In the genomic region with DNA sequence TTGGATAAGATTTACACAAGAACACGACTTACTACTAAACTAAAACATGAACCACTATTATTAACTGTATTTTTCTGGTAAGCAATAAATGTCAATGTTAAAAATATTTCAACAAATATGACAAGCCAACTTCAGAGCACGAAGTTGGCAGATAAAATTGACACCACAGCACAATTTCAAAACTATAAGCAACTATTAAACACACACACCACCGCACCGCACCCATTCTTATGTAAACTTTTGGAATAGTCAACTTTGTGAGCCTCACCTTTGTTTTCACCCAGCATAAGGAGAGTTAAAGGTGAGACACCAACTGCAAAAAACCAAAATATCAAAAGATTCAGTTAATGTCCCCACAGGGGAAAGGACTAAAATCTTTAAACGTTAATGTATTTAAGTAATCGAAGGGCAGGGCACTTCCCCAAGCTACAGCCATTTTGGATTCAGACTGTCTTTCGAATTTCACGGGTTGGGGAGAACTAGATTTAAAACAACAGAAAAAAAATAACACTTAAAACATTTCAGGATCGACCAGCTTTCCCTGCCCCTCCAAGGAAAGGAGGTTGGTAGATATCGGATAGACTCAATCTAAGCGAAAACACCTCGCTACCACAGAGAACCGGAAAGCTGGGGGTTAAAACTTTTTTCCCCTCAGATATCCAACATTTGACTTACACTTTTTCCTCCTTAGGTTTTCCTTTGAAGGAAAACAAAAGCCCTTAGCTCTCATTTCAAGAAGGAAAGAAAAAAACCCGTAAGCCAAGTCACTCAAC, we compare ENCODE assay signal across 8 cellular contexts. TPM values are rescaled to one million over a fixed set of nuclear protein-coding genes. Genes with fewer than 3 reads are reported as not detected.
DNase-seq lines count a peak whose midpoint lies in the region; ATAC-seq, FAIRE-seq and TF ChIP-seq lines count a peak whose summit lies in the region.

No MANE protein-coding gene starts in this region.

- TF ChIP-seq POLR2A in HepG2 (IDR thresholded peaks at IDR 0.05; ENCODE audit: insufficient read depth in 1 of 2, low read depth in 2 of 2, low read length in 2 of 2) = no peak

- 2% methylated on average over 14 of the region's 14 CpGs for WGBS in HepG2 (ENCODE audit: low lambda C conversion rate)

- no peaks in the 10 kb centered on the region for H3K27me3 Mint-ChIP-seq in Calu3 (ENCODE audit: unreplicated experiment)

- peak overlapping the region; percentile 70 to 98 (median 93) for H3K4me3 ChIP-seq in HepG2 (replicated peaks in 1 of 3; ENCODE audit: insufficient read depth in 1 of 3, low read depth in 2 of 3, low read length in 3 of 3)
- peak overlapping the region; percentile 81 to 84 for H3K4me3 ChIP-seq in tibial artery

- H3K27ac ChIP-seq in HepG2 (ENCODE audit: extremely low read length, insufficient read depth, low read length) (peak overlapping the region; percentile 99), tibial artery (peak overlapping the region; percentile 93 to 96)

- H3K79me2 ChIP-seq in HepG2 (ENCODE audit: insufficient read depth, low read length) = peaks cover 83% of the 10 kb centered on the region

- in situ Hi-C loops in HepG2 (cut with HindIII; ENCODE audit: extremely low pct_ligation_motif_present, low pct_unique_long_range_greater_than_20kb) = loop anchor here (5.0 kb wide), 1 partner anchor 117 kb away; the partner anchor contains the start of gene MAST2

- intact Hi-C loops in Calu3 (cut with micrococcal nuclease; ENCODE audit: unreplicated experiment) = loop anchor here (2.0 to 10.0 kb wide), 3 partner anchors 37 to 1639 kb away; no protein-coding TSS in a partner anchor
- intact Hi-C loops in HepG2 (cut with micrococcal nuclease; ENCODE audit: unreplicated experiment) = loop anchor here (1.0 to 5.0 kb wide), 6 partner anchors 27 to 493 kb away; partner anchors contain the start of genes IPP and MAST2
- intact Hi-C loops in tibial artery (cut with DNase I; ENCODE audit: low total_unique reads) = no loop called here

- no peak for TF ChIP-seq EP300 in HepG2 (IDR thresholded peaks at IDR 0.05; ENCODE audit: low read depth in 2 of 2, low read length in 2 of 2)
- no peak for TF ChIP-seq EP300 in HepG2 (CRISPR knock-in tag; IDR thresholded peaks at IDR 0.05; ENCODE audit: borderline replicate concordance)

- H3K4me1 ChIP-seq in HepG2 (ENCODE audit: insufficient read depth, low read length) (peaks cover 59% of the 10 kb centered on the region), tibial artery (peaks cover 0 to 63% (median 27%) of the 10 kb centered on the region in 4 donors)

- peak overlapping the region; percentile 68 for H3K4me2 ChIP-seq in HepG2 (ENCODE audit: low read depth, low read length)

- CTCF ChIA-PET in Calu3 (lab: Charles Lee) (interaction anchor here (0.5 to 1.3 kb wide), 7 partner anchors 11 to 378 kb away, joined by 3 to 10 read pairs (median 3); partner anchors contain the start of gene MAST2), HepG2 (lab: Yijun Ruan, JAX; ENCODE audit: low intra/inter-chr PET ratio, low total read pairs) (no interaction called here)

- H3K4me1 Mint-ChIP-seq in Calu3 (ENCODE audit: low read depth, unreplicated experiment) = peaks cover 16% of the 10 kb centered on the region

- H3K27ac Mint-ChIP-seq in Calu3 (ENCODE audit: unreplicated experiment) = peak overlapping the region; percentile 80

- H3K36me3 ChIP-seq in HepG2 (replicated peaks in 1 of 2; ENCODE audit: control insufficient read depth in 1 of 2, insufficient read depth in 2 of 2, low read length in 2 of 2) = peaks cover 0 to 2% of the 10 kb centered on the region in 2 experiments; a peak in 1 of 5 replicates
- H3K36me3 ChIP-seq in tibial artery = no peaks in the 10 kb centered on the region

- DNase-seq in Calu3 (no peak), LHCN-M2 (ENCODE audit: low read depth) (peak; percentile 3), astrocyte of the hippocampus (ENCODE audit: low read depth, low spot score) (peak; percentile 33), HepG2 (ENCODE audit: low spot score) (no peak), tibial artery (no peak)
- no peak for DNase-seq in stimulated activated naive CD4-positive, alpha-beta T cell treated with Interleukin-2 at 50 U/mL for 16 hours (lab: John Stamatoyannopoulos, UW)

- H3K4me3 Mint-ChIP-seq in Calu3 (ENCODE audit: low read depth, unreplicated experiment) = peak overlapping the region; percentile 89

- no peaks in the 10 kb centered on the region for H3K9me3 Mint-ChIP-seq in Calu3 (ENCODE audit: low read depth, unreplicated experiment)

- H3K9me3 ChIP-seq in HepG2 (ENCODE audit: low read length) = no peaks in the 10 kb centered on the region
- no peaks in the 10 kb centered on the region for H3K9me3 ChIP-seq in tibial artery

- TF ChIP-seq CTCF in Calu3 (IDR thresholded peaks at IDR 0.05; ENCODE audit: unreplicated experiment) (no peak), HepG2 (CRISPR knock-in tag; IDR thresholded peaks at IDR 0.05) (no peak), tibial artery (IDR thresholded peaks at IDR 0.05) (no peak)

- H4K20me1 ChIP-seq in HepG2 (ENCODE audit: insufficient read depth, low read length) = peaks cover 43% of the 10 kb centered on the region

- no peak for TF ChIP-seq RAD21 in HepG2 (CRISPR knock-in tag; IDR thresholded peaks at IDR 0.05)

- BruUV-seq in Calu3 (replicated peaks; lab: Mats Ljungman, UMichigan) (no TSS peak), HepG2 (replicated peaks; lab: Mats Ljungman, UMichigan) (TSS peak; percentile 46)

- no peak overlapping the region for H2AFZ ChIP-seq in HepG2 (ENCODE audit: low read length)

- peak overlapping the region; percentile 100 for H3K9ac ChIP-seq in HepG2 (ENCODE audit: insufficient read depth, low read depth, low read length)

- H3K27me3 ChIP-seq in HepG2 (ENCODE audit: control insufficient read depth in 1 of 2, insufficient read depth in 2 of 2, low read length in 2 of 2) (peaks cover 0 to 5% of the 10 kb centered on the region in 2 experiments; a peak in 2 of 5 replicates), tibial artery (no peaks in the 10 kb centered on the region)

- POLR2A ChIA-PET in HepG2 (lab: Yijun Ruan, JAX) = interaction anchor here (0.6 to 2.7 kb wide), 27 partner anchors 9 to 739 kb away, joined by 3 to 29 read pairs (median 4); partner anchors contain the start of genes IPP, NASP and PRDX1

- ATAC-seq in HepG2 (no peak), GM18519 (IDR thresholded peaks at IDR 0.05; ENCODE audit: low FRiP score, unreplicated experiment) (no peak), HG02798 (IDR thresholded peaks at IDR 0.05; ENCODE audit: poor library complexity, unreplicated experiment) (no peak)

- no peak for FAIRE-seq in HepG2 (lab: Jason Lieb, UNC)

- peaks cover 53% of the 10 kb centered on the region for H3K36me3 Mint-ChIP-seq in Calu3 (ENCODE audit: insufficient read depth, unreplicated experiment)

RNA-seq across cellular contexts. Expression of gene GPBP1L1, which starts 0.8 kb away (rescaled TPM):
- total RNA-seq in Calu3 (2022) (117 and 127 TPM in 2 replicates), LHCN-M2 (2014; rRNA removed) (110 and 116 TPM in 2 replicates), HepG2 (2016; rRNA removed; fragmentation: Illumina TruSeq; extraction: Trizol) (86.1 and 102 TPM in 2 replicates)
- 24.6 TPM for polyA plus RNA-seq in LHCN-M2 (2012)
- 25.6 and 26.4 TPM in 2 replicates for total RNA-seq in HepG2 (2016; cell fraction: cytosol; rRNA removed; fragmentation: Illumina TruSeq; extraction: Trizol; ENCODE audit: low read depth)
- 92.3 and 92.5 TPM in 2 replicates for total RNA-seq in HepG2 (2016; cell fraction: insoluble cytoplasmic fraction; rRNA removed; fragmentation: Illumina TruSeq; extraction: Trizol)
- total RNA-seq in HepG2 (2016; cell fraction: membrane; rRNA removed; fragmentation: Illumina TruSeq; extraction: Trizol) = 57.5 TPM in 2 replicates
- total RNA-seq in HepG2 (2016; cell fraction: nucleus; rRNA removed; fragmentation: Illumina TruSeq; extraction: Trizol) = 88.6 and 95.6 TPM in 2 replicates
- polyA plus RNA-seq in HepG2 (2011; rRNA removed) = 45.9 and 46.4 TPM in 2 replicates
- 31.6 and 50.0 TPM in 2 replicates for polyA plus RNA-seq in HepG2 (2011; cell fraction: cytosol; rRNA removed)
- polyA plus RNA-seq in HepG2 (2011; cell fraction: nucleus; rRNA removed) = 47.9 and 59.6 TPM in 2 replicates
- polyA plus RNA-seq in HepG2 (2012) = 66.6 and 70.2 TPM in 2 replicates
- 4.1 and 5.8 TPM in 2 replicates for polyA plus RNA-seq in HepG2 (2016; cell fraction: cytosol; fragmentation: Illumina TruSeq; extraction: Trizol; ENCODE audit: low read depth)
- 64.8 and 77.7 TPM in 2 replicates for polyA plus RNA-seq in HepG2 (2016; cell fraction: insoluble cytoplasmic fraction; fragmentation: Illumina TruSeq; extraction: Trizol; ENCODE audit: low read depth)
- polyA plus RNA-seq in HepG2 (2016; cell fraction: membrane; fragmentation: Illumina TruSeq; extraction: Trizol; ENCODE audit: low read depth) = 19.7 and 22.4 TPM in 2 replicates
- polyA plus RNA-seq in HepG2 (2016; cell fraction: nucleus; fragmentation: Illumina TruSeq; extraction: Trizol; ENCODE audit: insufficient read depth, low read depth) = 101 and 103 TPM in 2 replicates
- polyA minus RNA-seq in HepG2 (2011; rRNA and poly(A)+ RNA removed; ENCODE audit: low replicate concordance) = 88.8 and 106 TPM in 2 replicates
- polyA minus RNA-seq in HepG2 (2011; cell fraction: cytosol; rRNA and poly(A)+ RNA removed) = 54.0 and 54.9 TPM in 2 replicates
- polyA minus RNA-seq in HepG2 (2011; cell fraction: nucleus; rRNA and poly(A)+ RNA removed) = 163 and 195 TPM in 2 replicates

RNA-seq across cellular contexts. Expression of gene TMEM69, which starts 2.5 kb away (rescaled TPM):
- total RNA-seq in Calu3 (2022) = 29.3 and 31.7 TPM in 2 replicates
- 22.3 and 29.6 TPM in 2 replicates for total RNA-seq in LHCN-M2 (2014; rRNA removed)
- polyA plus RNA-seq in LHCN-M2 (2012) = 12.7 TPM
- total RNA-seq in HepG2 (2016; rRNA removed; fragmentation: Illumina TruSeq; extraction: Trizol) = 21.9 and 25.4 TPM in 2 replicates
- total RNA-seq in HepG2 (2016; cell fraction: cytosol; rRNA removed; fragmentation: Illumina TruSeq; extraction: Trizol; ENCODE audit: low read depth) = 11.4 TPM in 2 replicates
- total RNA-seq in HepG2 (2016; cell fraction: insoluble cytoplasmic fraction; rRNA removed; fragmentation: Illumina TruSeq; extraction: Trizol) = 22.3 and 23.4 TPM in 2 replicates
- total RNA-seq in HepG2 (2016; cell fraction: membrane; rRNA removed; fragmentation: Illumina TruSeq; extraction: Trizol) = 25.3 and 27.2 TPM in 2 replicates
- 15.9 TPM in 2 replicates for total RNA-seq in HepG2 (2016; cell fraction: nucleus; rRNA removed; fragmentation: Illumina TruSeq; extraction: Trizol)
- polyA plus RNA-seq in HepG2 (2011; rRNA removed) = 112 and 135 TPM in 2 replicates
- polyA plus RNA-seq in HepG2 (2011; cell fraction: cytosol; rRNA removed) = 79.4 and 112 TPM in 2 replicates
- polyA plus RNA-seq in HepG2 (2011; cell fraction: nucleus; rRNA removed) = 24.0 and 32.3 TPM in 2 replicates
- 42.1 and 42.2 TPM in 2 replicates for polyA plus RNA-seq in HepG2 (2012)
- polyA plus RNA-seq in HepG2 (2016; cell fraction: cytosol; fragmentation: Illumina TruSeq; extraction: Trizol; ENCODE audit: low read depth) = 14.7 and 16.7 TPM in 2 replicates
- 38.2 and 42.6 TPM in 2 replicates for polyA plus RNA-seq in HepG2 (2016; cell fraction: insoluble cytoplasmic fraction; fragmentation: Illumina TruSeq; extraction: Trizol; ENCODE audit: low read depth)
- 28.0 and 33.0 TPM in 2 replicates for polyA plus RNA-seq in HepG2 (2016; cell fraction: membrane; fragmentation: Illumina TruSeq; extraction: Trizol; ENCODE audit: low read depth)
- polyA plus RNA-seq in HepG2 (2016; cell fraction: nucleus; fragmentation: Illumina TruSeq; extraction: Trizol; ENCODE audit: insufficient read depth, low read depth) = 36.0 and 42.8 TPM in 2 replicates
- polyA minus RNA-seq in HepG2 (2011; rRNA and poly(A)+ RNA removed; ENCODE audit: low replicate concordance) = 78.0 and 80.4 TPM in 2 replicates
- 35.4 and 38.1 TPM in 2 replicates for polyA minus RNA-seq in HepG2 (2011; cell fraction: cytosol; rRNA and poly(A)+ RNA removed)
- polyA minus RNA-seq in HepG2 (2011; cell fraction: nucleus; rRNA and poly(A)+ RNA removed) = 26.5 and 35.8 TPM in 2 replicates

Comparison
In these comparisons a context has a peak if more than half of its experiments do, and no peak if none do; other contexts are left out.
1. DNase-seq: peak in LHCN-M2 (single experiment) and astrocyte of the hippocampus (single experiment); none in Calu3 (single experiment), HepG2 (single experiment), tibial artery (0 of 2) and stimulated activated naive CD4-positive, alpha-beta T cell treated with Interleukin-2 at 50 U/mL for 16 hours (single experiment).